ENCODE assay signal across 31 cellular contexts in the genomic region with DNA sequence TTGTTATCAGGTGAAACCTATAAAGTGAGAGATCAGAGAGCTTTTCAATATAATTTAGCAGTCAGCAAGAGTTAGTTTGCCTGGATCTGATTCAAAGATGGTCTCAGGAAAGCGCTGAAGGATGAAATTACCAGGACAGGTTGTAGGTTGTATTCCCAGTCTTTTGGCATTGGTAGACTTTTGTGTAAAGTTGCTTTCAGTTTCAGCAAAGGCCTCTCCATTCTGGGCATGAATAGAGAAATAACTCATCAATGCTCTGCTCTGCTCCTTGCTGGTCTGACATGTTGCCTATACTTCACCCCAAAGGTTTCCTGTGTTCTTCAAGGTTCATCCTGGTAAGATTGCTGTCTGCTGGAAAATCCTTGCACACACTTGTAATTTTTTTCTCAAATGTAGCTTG.
"Had no signal": no experiment of that assay in that cellular context is flagged by ENCODE, and none has a peak within 500 bp of the region (broad histone marks: within the 10 kb centered on the region; RNA-seq: fewer than 3 reads in every experiment).

No MANE protein-coding gene starts in this region.

- H3K4me3 ChIP-seq: left ventricle myocardium inferior, lower lobe of right lung, pancreas, prostate gland, sigmoid colon, spleen, suprapubic skin, thoracic aorta, tibial artery, upper lobe of right lung had no signal

- ATAC-seq: left colon; lower lobe of right lung; natural killer cell; pancreas; right cardiac atrium; stimulated activated effector memory CD8-positive, alpha-beta T cell treated with anti-CD3 and anti-CD28 coated beads, Interleukin-12 subunit alpha, Interleukin-12 subunit beta, amount 100 ng/mL, for 72 hours; upper lobe of right lung had no signal

- H3K4me1 Mint-ChIP-seq: immature natural killer cell, naive B cell, natural killer cell had no signal

- H3K4me1 ChIP-seq: lower lobe of right lung, prostate gland, spleen, suprapubic skin, upper lobe of right lung had no signal

- H3K9me3 ChIP-seq: left ventricle myocardium inferior, lower lobe of right lung, pancreas, prostate gland, sigmoid colon, spleen, suprapubic skin, thoracic aorta, tibial artery, upper lobe of right lung had no signal

- H3K27me3 ChIP-seq: pancreas, sigmoid colon, spleen, suprapubic skin, tibial artery, upper lobe of right lung had no signal

- H3K9me3 Mint-ChIP-seq: immature natural killer cell; mesothelial cell of epicardium; natural killer cell; nephron progenitor cell; stimulated activated effector memory CD8-positive, alpha-beta T cell treated with anti-CD3 and anti-CD28 coated beads, Interleukin-12 subunit alpha, Interleukin-12 subunit beta, amount 100 ng/mL, for 72 hours; stimulated activated naive CD8-positive, alpha-beta T cell treated with anti-CD3 and anti-CD28 coated beads, Interleukin-15, Interleukin-2, amounts not matched to agents 100 ng/mL and 50 ng/mL, for 24 hours had no signal

- H3K4me3 Mint-ChIP-seq: immature natural killer cell; mesothelial cell of epicardium; naive B cell; natural killer cell; nephron progenitor cell; stimulated activated effector memory CD8-positive, alpha-beta T cell treated with anti-CD3 and anti-CD28 coated beads, Interleukin-12 subunit alpha, Interleukin-12 subunit beta, amount 100 ng/mL, for 72 hours; stimulated activated naive CD8-positive, alpha-beta T cell treated with anti-CD3 and anti-CD28 coated beads, Interleukin-15, Interleukin-2, amounts not matched to agents 100 ng/mL and 50 ng/mL, for 24 hours had no signal

- DNase-seq: hypothalamus; immature natural killer cell; kidney; left colon; left ventricle myocardium inferior; lower lobe of right lung; mammary epithelial cell; mesenchymal stem cell; naive B cell; natural killer cell; nephron progenitor cell; pancreas; posterior cingulate gyrus; retina; right cardiac atrium; sigmoid colon; small intestine; spleen; stimulated activated CD4-positive, alpha-beta T cell treated with anti-CD3 and anti-CD28 coated beads, Interleukin-4, amount 100 ng/mL, for 24 hours; stimulated activated naive CD4-positive, alpha-beta T cell; tibial artery; trophoblast cell; upper lobe of right lung had no signal

- H3K27ac Mint-ChIP-seq: immature natural killer cell; mesothelial cell of epicardium; naive B cell; natural killer cell; nephron progenitor cell; stimulated activated effector memory CD8-positive, alpha-beta T cell treated with anti-CD3 and anti-CD28 coated beads, Interleukin-12 subunit alpha, Interleukin-12 subunit beta, amount 100 ng/mL, for 72 hours; stimulated activated naive CD8-positive, alpha-beta T cell treated with anti-CD3 and anti-CD28 coated beads, Interleukin-15, Interleukin-2, amounts not matched to agents 100 ng/mL and 50 ng/mL, for 24 hours had no signal

- H3K36me3 Mint-ChIP-seq: immature natural killer cell, mesothelial cell of epicardium, naive B cell, natural killer cell had no signal

- FAIRE-seq: islet of Langerhans, kidney, pancreas, small intestine, urothelium cell line had no signal

- H3K36me3 ChIP-seq: left ventricle myocardium inferior, lower lobe of right lung, pancreas, prostate gland, sigmoid colon, spleen, suprapubic skin, thoracic aorta, tibial artery, upper lobe of right lung had no signal

- H3K27ac ChIP-seq: left ventricle myocardium inferior, lower lobe of right lung, pancreas, prostate gland, sigmoid colon, spleen, suprapubic skin, thoracic aorta, tibial artery, upper lobe of right lung had no signal
